In genomic region chr11:44065851-44066731, GRCh38 we compare ENCODE assay signal across 1 cellular context.
TF ChIP-seq lines count a peak whose summit lies in the region.

TSS of gene ACCS (plus strand) at chr11:44066270. CDS start at chr11:44067628, 1,358 bp downstream.

TF ChIP-seq in WTC11, 78 proteins besides CTCF, POLR2A, EP300 and RAD21 (continued from another document and continues in another):
- TF ChIP-seq GTF2I (CRISPR knock-in tag; conservative IDR thresholded peaks at IDR 0.05) (no peak), ZNF512 (CRISPR knock-in tag; IDR thresholded peaks at IDR 0.05; ENCODE audit: borderline replicate concordance) (0 out of 2 replicates have a peak, but pooled peaks have one; percentile 52), AFF4 (CRISPR knock-in tag; IDR thresholded peaks at IDR 0.05; ENCODE audit: borderline replicate concordance) (no peak), GABPB1 (CRISPR knock-in tag; IDR thresholded peaks at IDR 0.05) (no peak), FOXK1 (CRISPR knock-in tag; IDR thresholded peaks at IDR 0.05) (peak; percentile 17; the same call in 1 of the 2 replicates), ETV6 (CRISPR knock-in tag; IDR thresholded peaks at IDR 0.05) (peak; percentile 64; the same call in 1 of the 2 replicates), MLX (CRISPR knock-in tag; IDR thresholded peaks at IDR 0.05) (no peak), PRRX2 (CRISPR knock-in tag; IDR thresholded peaks at IDR 0.05) (no peak), ATF1 (CRISPR knock-in tag; IDR thresholded peaks at IDR 0.05) (no peak), ELF4 (CRISPR knock-in tag; IDR thresholded peaks at IDR 0.05; ENCODE audit: low read depth) (no peak), PRDM15 (CRISPR knock-in tag; IDR thresholded peaks at IDR 0.05) (no peak), ZNF219 (CRISPR knock-in tag; IDR thresholded peaks at IDR 0.05; ENCODE audit: borderline replicate concordance) (no peak), NFYB (CRISPR knock-in tag; conservative IDR thresholded peaks at IDR 0.05; ENCODE audit: low read depth) (0 out of 2 replicates have a peak, but pooled peaks have one; percentile 6), SP1 (CRISPR knock-in tag; conservative IDR thresholded peaks at IDR 0.05) (peak; percentile 78), NR3C1 (CRISPR knock-in tag; conservative IDR thresholded peaks at IDR 0.05; ENCODE audit: low read depth) (no peak), NFE2L1 (CRISPR knock-in tag; IDR thresholded peaks at IDR 0.05) (0 out of 2 replicates have a peak, but pooled peaks have one; percentile 61), ZNF232 (CRISPR knock-in tag; IDR thresholded peaks at IDR 0.05) (no peak), RELA (CRISPR knock-in tag; IDR thresholded peaks at IDR 0.05; ENCODE audit: borderline replicate concordance) (no peak), E2F4 (CRISPR knock-in tag; IDR thresholded peaks at IDR 0.05; ENCODE audit: borderline replicate concordance, low read depth) (no peak), E2F1 (CRISPR knock-in tag; IDR thresholded peaks at IDR 0.05) (0 out of 2 replicates have a peak, but pooled peaks have one; percentile 44), FOXP4 (CRISPR knock-in tag; IDR thresholded peaks at IDR 0.05) (peak; percentile 43; the same call in 1 of the 2 replicates), TP53 (CRISPR knock-in tag; IDR thresholded peaks at IDR 0.05) (peak; percentile 84; the same call in 1 of the 2 replicates), USF2 (CRISPR knock-in tag; IDR thresholded peaks at IDR 0.05) (peak; percentile 91), ESRRA (CRISPR knock-in tag; IDR thresholded peaks at IDR 0.05; ENCODE audit: borderline replicate concordance) (no peak), USF1 (CRISPR knock-in tag; IDR thresholded peaks at IDR 0.05) (peak; percentile 91), OVOL2 (CRISPR knock-in tag; IDR thresholded peaks at IDR 0.05; ENCODE audit: borderline replicate concordance) (no peak), ATF2 (CRISPR knock-in tag; IDR thresholded peaks at IDR 0.05; ENCODE audit: borderline replicate concordance, low read depth) (no peak), ZNF423 (CRISPR knock-in tag; IDR thresholded peaks at IDR 0.05) (peak; percentile 88), NFATC4 (CRISPR knock-in tag; IDR thresholded peaks at IDR 0.05) (no peak), ZNF317 (CRISPR knock-in tag; IDR thresholded peaks at IDR 0.05; ENCODE audit: borderline replicate concordance, low read depth) (no peak), CREM (CRISPR knock-in tag; IDR thresholded peaks at IDR 0.05) (peak; percentile 72; the same call in 1 of the 2 replicates), ZNF396 (CRISPR knock-in tag; IDR thresholded peaks at IDR 0.05; ENCODE audit: borderline replicate concordance) (no peak), NR1H2 (CRISPR knock-in tag; IDR thresholded peaks at IDR 0.05) (no peak), ATF3 (CRISPR knock-in tag; conservative IDR thresholded peaks at IDR 0.05) (no peak), TEAD4 (CRISPR knock-in tag; IDR thresholded peaks at IDR 0.05) (no peak), ATF6 (CRISPR knock-in tag; IDR thresholded peaks at IDR 0.05) (no peak), ZNF263 (CRISPR knock-in tag; IDR thresholded peaks at IDR 0.05; ENCODE audit: low read depth) (no peak), ZNF138 (CRISPR knock-in tag; conservative IDR thresholded peaks at IDR 0.05) (no peak)
